ENCODE assay signal across 1 cellular context in the genomic region with DNA sequence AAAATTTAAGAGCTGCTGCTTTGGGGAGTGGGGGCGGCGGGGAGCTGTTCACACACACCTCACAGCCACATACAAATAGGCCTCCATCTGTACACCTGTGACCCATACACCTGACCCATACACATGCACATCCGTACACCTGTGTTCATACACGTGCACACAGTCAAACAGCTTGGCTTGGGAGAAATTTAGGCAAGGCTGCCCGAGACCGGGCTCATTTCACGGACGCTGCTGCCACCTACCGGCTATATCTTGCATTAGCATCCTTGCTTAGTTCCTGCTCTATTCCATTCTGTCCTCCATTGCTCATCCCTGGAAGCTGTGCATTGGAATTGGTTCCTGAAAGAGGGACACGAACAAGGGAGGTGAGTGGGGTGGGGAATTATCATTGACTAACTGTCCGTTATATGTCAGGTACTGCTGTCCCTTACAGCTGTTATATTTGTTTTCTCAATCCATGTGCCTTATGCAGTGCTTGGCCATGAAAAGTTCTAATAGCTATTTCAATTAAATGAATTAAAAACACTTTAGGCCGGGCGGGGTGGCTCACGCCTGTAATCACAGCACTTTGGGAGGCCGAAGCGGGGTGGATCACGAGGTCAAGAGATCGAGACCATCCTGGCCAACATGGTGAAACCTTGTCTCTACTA.
TF ChIP-seq lines count a peak whose summit lies in the region.

No MANE protein-coding gene starts in this region.

TF ChIP-seq in HepG2, 621 proteins besides CTCF, POLR2A, EP300 and RAD21 (continued from another document and continues in another):
- TF ChIP-seq ZBTB34 (CRISPR knock-in tag; IDR thresholded peaks at IDR 0.05) (no peak), ZNF24 (IDR thresholded peaks at IDR 0.05) (no peak), EZH2 (conservative IDR thresholded peaks at IDR 0.05; ENCODE audit: low read depth, low read length) (no peak), ZNF737 (CRISPR knock-in tag; IDR thresholded peaks at IDR 0.05; ENCODE audit: borderline replicate concordance) (no peak), RBFOX2 (IDR thresholded peaks at IDR 0.05; ENCODE audit: low read depth, low read length) (no peak), HHEX (CRISPR knock-in tag; IDR thresholded peaks at IDR 0.05) (no peak), LCORL (IDR thresholded peaks at IDR 0.05) (no peak), LCORL (CRISPR knock-in tag; IDR thresholded peaks at IDR 0.05) (peak; percentile 88), ISL2 (CRISPR knock-in tag; IDR thresholded peaks at IDR 0.05) (no peak), ZNF574 (CRISPR knock-in tag; IDR thresholded peaks at IDR 0.05) (no peak; the same call in 1 of the 2 replicates), ZNF235 (CRISPR knock-in tag; IDR thresholded peaks at IDR 0.05; ENCODE audit: borderline replicate concordance) (no peak), ZNF564 (CRISPR knock-in tag; IDR thresholded peaks at IDR 0.05) (no peak), HNF1A (IDR thresholded peaks at IDR 0.05; ENCODE audit: low read depth) (no peak), HNF1A (CRISPR knock-in tag; IDR thresholded peaks at IDR 0.05; ENCODE audit: borderline replicate concordance) (no peak), SMAD3 (CRISPR knock-in tag; IDR thresholded peaks at IDR 0.05) (0 out of 2 replicates have a peak, but pooled peaks have one; percentile 43), ZNF354B (CRISPR knock-in tag; IDR thresholded peaks at IDR 0.05) (no peak), ZNF567 (CRISPR knock-in tag; IDR thresholded peaks at IDR 0.05; ENCODE audit: borderline replicate concordance) (no peak), ZNF331 (CRISPR knock-in tag; IDR thresholded peaks at IDR 0.05) (no peak), ZNF281 (CRISPR knock-in tag; IDR thresholded peaks at IDR 0.05; ENCODE audit: borderline replicate concordance) (no peak), SIN3A (IDR thresholded peaks at IDR 0.05; ENCODE audit: borderline replicate concordance, low read depth, low read length) (no peak), ZNF598 (CRISPR knock-in tag; IDR thresholded peaks at IDR 0.05; ENCODE audit: borderline replicate concordance) (peak; percentile 59; the same call in 1 of the 2 replicates), ZNF780A (CRISPR knock-in tag; IDR thresholded peaks at IDR 0.05) (no peak), HOXA5 (CRISPR knock-in tag; IDR thresholded peaks at IDR 0.05) (no peak), ZNF44 (CRISPR knock-in tag; IDR thresholded peaks at IDR 0.05) (no peak), ZNF431 (CRISPR knock-in tag; IDR thresholded peaks at IDR 0.05; ENCODE audit: borderline replicate concordance, low read depth) (no peak), THAP11 (CRISPR knock-in tag; IDR thresholded peaks at IDR 0.05) (0 out of 2 replicates have a peak, but pooled peaks have one; percentile 25), GABPA (IDR thresholded peaks at IDR 0.05; ENCODE audit: low read depth, low read length) (no peak), GABPA (CRISPR knock-in tag; IDR thresholded peaks at IDR 0.05; ENCODE audit: low read depth) (no peak), ZFP37 (CRISPR knock-in tag; IDR thresholded peaks at IDR 0.05; ENCODE audit: borderline replicate concordance) (no peak), DMAP1 (CRISPR knock-in tag; IDR thresholded peaks at IDR 0.05) (no peak), ZNF3 (CRISPR knock-in tag; IDR thresholded peaks at IDR 0.05) (no peak), RFX1 (IDR thresholded peaks at IDR 0.05) (no peak), ZNF264 (CRISPR knock-in tag; IDR thresholded peaks at IDR 0.05) (no peak)
- TF ChIP-seq, protein P1, sequence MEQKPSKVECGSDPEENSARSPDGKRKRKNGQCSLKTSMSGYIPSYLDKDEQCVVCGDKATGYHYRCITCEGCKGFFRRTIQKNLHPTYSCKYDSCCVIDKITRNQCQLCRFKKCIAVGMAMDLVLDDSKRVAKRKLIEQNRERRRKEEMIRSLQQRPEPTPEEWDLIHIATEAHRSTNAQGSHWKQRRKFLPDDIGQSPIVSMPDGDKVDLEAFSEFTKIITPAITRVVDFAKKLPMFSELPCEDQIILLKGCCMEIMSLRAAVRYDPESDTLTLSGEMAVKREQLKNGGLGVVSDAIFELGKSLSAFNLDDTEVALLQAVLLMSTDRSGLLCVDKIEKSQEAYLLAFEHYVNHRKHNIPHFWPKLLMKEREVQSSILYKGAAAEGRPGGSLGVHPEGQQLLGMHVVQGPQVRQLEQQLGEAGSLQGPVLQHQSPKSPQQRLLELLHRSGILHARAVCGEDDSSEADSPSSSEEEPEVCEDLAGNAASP (CRISPR knock-in tag; IDR thresholded peaks at IDR 0.05; ENCODE audit: borderline replicate concordance), result 0 out of 2 replicates have a peak, but pooled peaks have one; percentile 34
- TF ChIP-seq, protein P2, sequence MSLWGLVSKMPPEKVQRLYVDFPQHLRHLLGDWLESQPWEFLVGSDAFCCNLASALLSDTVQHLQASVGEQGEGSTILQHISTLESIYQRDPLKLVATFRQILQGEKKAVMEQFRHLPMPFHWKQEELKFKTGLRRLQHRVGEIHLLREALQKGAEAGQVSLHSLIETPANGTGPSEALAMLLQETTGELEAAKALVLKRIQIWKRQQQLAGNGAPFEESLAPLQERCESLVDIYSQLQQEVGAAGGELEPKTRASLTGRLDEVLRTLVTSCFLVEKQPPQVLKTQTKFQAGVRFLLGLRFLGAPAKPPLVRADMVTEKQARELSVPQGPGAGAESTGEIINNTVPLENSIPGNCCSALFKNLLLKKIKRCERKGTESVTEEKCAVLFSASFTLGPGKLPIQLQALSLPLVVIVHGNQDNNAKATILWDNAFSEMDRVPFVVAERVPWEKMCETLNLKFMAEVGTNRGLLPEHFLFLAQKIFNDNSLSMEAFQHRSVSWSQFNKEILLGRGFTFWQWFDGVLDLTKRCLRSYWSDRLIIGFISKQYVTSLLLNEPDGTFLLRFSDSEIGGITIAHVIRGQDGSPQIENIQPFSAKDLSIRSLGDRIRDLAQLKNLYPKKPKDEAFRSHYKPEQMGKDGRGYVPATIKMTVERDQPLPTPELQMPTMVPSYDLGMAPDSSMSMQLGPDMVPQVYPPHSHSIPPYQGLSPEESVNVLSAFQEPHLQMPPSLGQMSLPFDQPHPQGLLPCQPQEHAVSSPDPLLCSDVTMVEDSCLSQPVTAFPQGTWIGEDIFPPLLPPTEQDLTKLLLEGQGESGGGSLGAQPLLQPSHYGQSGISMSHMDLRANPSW (CRISPR knock-in tag; IDR thresholded peaks at IDR 0.05; ENCODE audit: borderline replicate concordance), result no peak
- TF ChIP-seq, protein P3, sequence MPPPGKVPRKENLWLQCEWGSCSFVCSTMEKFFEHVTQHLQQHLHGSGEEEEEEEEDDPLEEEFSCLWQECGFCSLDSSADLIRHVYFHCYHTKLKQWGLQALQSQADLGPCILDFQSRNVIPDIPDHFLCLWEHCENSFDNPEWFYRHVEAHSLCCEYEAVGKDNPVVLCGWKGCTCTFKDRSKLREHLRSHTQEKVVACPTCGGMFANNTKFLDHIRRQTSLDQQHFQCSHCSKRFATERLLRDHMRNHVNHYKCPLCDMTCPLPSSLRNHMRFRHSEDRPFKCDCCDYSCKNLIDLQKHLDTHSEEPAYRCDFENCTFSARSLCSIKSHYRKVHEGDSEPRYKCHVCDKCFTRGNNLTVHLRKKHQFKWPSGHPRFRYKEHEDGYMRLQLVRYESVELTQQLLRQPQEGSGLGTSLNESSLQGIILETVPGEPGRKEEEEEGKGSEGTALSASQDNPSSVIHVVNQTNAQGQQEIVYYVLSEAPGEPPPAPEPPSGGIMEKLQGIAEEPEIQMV (CRISPR knock-in tag; IDR thresholded peaks at IDR 0.05; ENCODE audit: low read depth), result no peak
- TF ChIP-seq, protein P4, sequence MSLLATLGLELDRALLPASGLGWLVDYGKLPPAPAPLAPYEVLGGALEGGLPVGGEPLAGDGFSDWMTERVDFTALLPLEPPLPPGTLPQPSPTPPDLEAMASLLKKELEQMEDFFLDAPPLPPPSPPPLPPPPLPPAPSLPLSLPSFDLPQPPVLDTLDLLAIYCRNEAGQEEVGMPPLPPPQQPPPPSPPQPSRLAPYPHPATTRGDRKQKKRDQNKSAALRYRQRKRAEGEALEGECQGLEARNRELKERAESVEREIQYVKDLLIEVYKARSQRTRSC (CRISPR knock-in tag; IDR thresholded peaks at IDR 0.05; ENCODE audit: low read depth), result no peak
- TF ChIP-seq, protein P5, sequence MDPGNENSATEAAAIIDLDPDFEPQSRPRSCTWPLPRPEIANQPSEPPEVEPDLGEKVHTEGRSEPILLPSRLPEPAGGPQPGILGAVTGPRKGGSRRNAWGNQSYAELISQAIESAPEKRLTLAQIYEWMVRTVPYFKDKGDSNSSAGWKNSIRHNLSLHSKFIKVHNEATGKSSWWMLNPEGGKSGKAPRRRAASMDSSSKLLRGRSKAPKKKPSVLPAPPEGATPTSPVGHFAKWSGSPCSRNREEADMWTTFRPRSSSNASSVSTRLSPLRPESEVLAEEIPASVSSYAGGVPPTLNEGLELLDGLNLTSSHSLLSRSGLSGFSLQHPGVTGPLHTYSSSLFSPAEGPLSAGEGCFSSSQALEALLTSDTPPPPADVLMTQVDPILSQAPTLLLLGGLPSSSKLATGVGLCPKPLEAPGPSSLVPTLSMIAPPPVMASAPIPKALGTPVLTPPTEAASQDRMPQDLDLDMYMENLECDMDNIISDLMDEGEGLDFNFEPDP (CRISPR knock-in tag; conservative IDR thresholded peaks at IDR 0.05), result no peak
